35 cellular contexts compared by ENCODE assay signal in the genomic region with DNA sequence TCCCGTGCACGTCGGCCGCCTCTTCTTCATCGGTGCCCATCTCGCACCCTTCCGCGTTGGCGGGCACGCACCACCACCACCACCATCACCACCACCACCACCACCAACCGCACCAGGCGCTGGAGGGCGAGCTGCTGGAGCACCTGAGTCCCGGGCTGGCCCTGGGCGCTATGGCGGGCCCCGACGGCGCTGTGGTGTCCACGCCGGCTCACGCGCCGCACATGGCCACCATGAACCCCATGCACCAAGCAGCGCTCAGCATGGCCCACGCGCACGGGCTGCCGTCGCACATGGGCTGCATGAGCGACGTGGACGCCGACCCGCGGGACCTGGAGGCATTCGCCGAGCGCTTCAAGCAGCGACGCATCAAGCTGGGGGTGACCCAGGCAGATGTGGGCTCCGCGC. TPM values are rescaled to one million over a fixed set of nuclear protein-coding genes. Genes with fewer than 3 reads are reported as not detected.
DNase-seq lines count a peak whose midpoint lies in the region; ATAC-seq and TF ChIP-seq lines count a peak whose summit lies in the region.
"Had no signal": no experiment of that assay in that cellular context is flagged by ENCODE, and none has a peak within 500 bp of the region (broad histone marks: within the 10 kb centered on the region; RNA-seq: fewer than 3 reads in every experiment).

No MANE protein-coding gene starts in this region.

- H3K9me3 Mint-ChIP-seq in T-helper 2 cell treated with Interferon-gamma antibody and Interleukin-4, amounts not matched to agents 5 μg/mL and 100 μg/mL, for 36 hours, result no peaks in the 10 kb centered on the region
- H3K9me3 Mint-ChIP-seq in brain, result peaks cover 0 to 16% (median 6%) of the 10 kb centered on the region in 5 experiments
- H3K9me3 Mint-ChIP-seq in nephron progenitor cell, result peaks cover 6% of the 10 kb centered on the region

- peaks cover 99% of the 10 kb centered on the region for H3K27me3 ChIP-seq in H7 (ENCODE audit: control insufficient read depth, insufficient read depth, low read length)

- peaks cover 83% of the 10 kb centered on the region for H3K27me3 Mint-ChIP-seq in T-helper 2 cell treated with Interferon-gamma antibody and Interleukin-4, amounts not matched to agents 5 μg/mL and 100 μg/mL, for 36 hours (ENCODE audit: low read depth)
- H3K27me3 Mint-ChIP-seq in brain (peaks cover 100% of the 10 kb centered on the region), nephron progenitor cell (ENCODE audit: low read depth, poor library complexity) (peaks cover 100% of the 10 kb centered on the region)

- peaks cover 1% of the 10 kb centered on the region for H3K4me1 Mint-ChIP-seq in T-helper 2 cell treated with Interferon-gamma antibody and Interleukin-4, amounts not matched to agents 5 μg/mL and 100 μg/mL, for 36 hours (ENCODE audit: low read depth)
- H3K4me1 Mint-ChIP-seq in brain (peaks cover 36% of the 10 kb centered on the region), nephron progenitor cell (peaks cover 31% of the 10 kb centered on the region)
- H3K4me1 Mint-ChIP-seq: CD14-positive monocyte had no signal

- H3K36me3 ChIP-seq in H7 (replicated peaks; ENCODE audit: control insufficient read depth, insufficient read depth, low read length), result no peaks in the 10 kb centered on the region
- H3K36me3 ChIP-seq: adrenal gland, brain microvascular endothelial cell, gastrocnemius medialis, suprapubic skin, upper lobe of left lung had no signal

- H3K36me3 Mint-ChIP-seq in T-helper 2 cell treated with Interferon-gamma antibody and Interleukin-4, amounts not matched to agents 5 μg/mL and 100 μg/mL, for 36 hours (ENCODE audit: low read depth), result no peaks in the 10 kb centered on the region
- H3K36me3 Mint-ChIP-seq in brain, result no peaks in the 10 kb centered on the region
- H3K36me3 Mint-ChIP-seq in nephron progenitor cell (ENCODE audit: low read depth), result no peaks in the 10 kb centered on the region
- H3K36me3 Mint-ChIP-seq: stimulated activated memory B cell treated with anti-CD40 and anti-IgM and Interleukin-4, amounts not matched to agents 10 μg/mL and 1 μg/mL and 100 μg/mL, for 72 hours had no signal

- peak overlapping the region; percentile 49 for H3K27ac Mint-ChIP-seq in T-helper 2 cell treated with Interferon-gamma antibody and Interleukin-4, amounts not matched to agents 5 μg/mL and 100 μg/mL, for 36 hours
- peak overlapping the region in 2 of 5 experiments; percentile 21 to 82 for H3K27ac Mint-ChIP-seq in brain
- H3K27ac Mint-ChIP-seq in nephron progenitor cell, result no peak overlapping the region
- H3K27ac Mint-ChIP-seq: immature natural killer cell; stimulated activated memory B cell treated with anti-CD40 and anti-IgM and Interleukin-4, amounts not matched to agents 10 μg/mL and 1 μg/mL and 100 μg/mL, for 72 hours had no signal

- no peak for ATAC-seq in HG02610 (IDR thresholded peaks at IDR 0.05; ENCODE audit: unreplicated experiment)
- ATAC-seq: activated CD4-positive, CD25-positive, alpha-beta regulatory T cell treated with anti-CD3 and anti-CD28 coated beads, Interleukin-2, amount 50 U/mL, for 24 hours; gastrocnemius medialis; left cardiac atrium; naive thymus-derived CD8-positive, alpha-beta T cell; stimulated activated memory B cell treated with anti-CD40 and anti-IgM and Interleukin-4, amounts not matched to agents 10 μg/mL and 1 μg/mL and 100 μg/mL, for 72 hours had no signal

- TF ChIP-seq CTCF in brain (conservative IDR thresholded peaks at IDR 0.05) (no peak), nephron progenitor cell (IDR thresholded peaks at IDR 0.05) (no peak)

- no peak overlapping the region for H3K4me3 Mint-ChIP-seq in T-helper 2 cell treated with Interferon-gamma antibody and Interleukin-4, amounts not matched to agents 5 μg/mL and 100 μg/mL, for 36 hours
- H3K4me3 Mint-ChIP-seq in brain, result peak overlapping the region; percentile 75 to 86 (median 83)
- H3K4me3 Mint-ChIP-seq in nephron progenitor cell, result peak overlapping the region; percentile 76

- no peak for DNase-seq in T-helper 2 cell treated with Interferon-gamma antibody and Interleukin-4, amounts not matched to agents 5 μg/mL and 100 μg/mL, for 36 hours (ENCODE audit: low spot score)
- DNase-seq in T-helper 2 cell (no peak), H7 (peak; percentile 47), nephron progenitor cell (no peak), NCI-H774 (lab: John Stamatoyannopoulos, UW) (no peak), DMS 273 (lab: John Stamatoyannopoulos, UW; ENCODE audit: unreplicated experiment) (no peak)
- DNase-seq: activated CD8-positive, alpha-beta memory T cell treated with anti-CD3 and anti-CD28 coated beads for 24 hours; activated T-cell treated with anti-CD3 and anti-CD28 coated beads, Interleukin-2, amount 50 U/mL, for 1 hour; adrenal gland; brain microvascular endothelial cell; Calu3; DND-41; dorsolateral prefrontal cortex; gastrocnemius medialis; immature natural killer cell; Kasumi-1; left cardiac atrium; naive thymus-derived CD8-positive, alpha-beta T cell; NCI-H1417 treated with DMSO at 0.1 percent for 48 hours; NCI-H526; NK-92 treated with Interleukin-12 subunit alpha and Interleukin-12 subunit beta, amount 100 ng/mL, for 24 hours; PC-9; SK-N-SH had no signal

- no peak overlapping the region for H3K4me3 ChIP-seq in H7 (ENCODE audit: insufficient read depth, low read depth, low read length)
- H3K4me3 ChIP-seq: adrenal gland, gastrocnemius medialis, PC-9, upper lobe of left lung had no signal

RNA-seq across cellular contexts. Expression of a gene that starts 1.3 kb away (rescaled TPM):
- not detected in 2 replicates for total RNA-seq in H7 (2014; rRNA removed; shearing (Covaris generic))
- not detected for polyA plus RNA-seq in brain (ENCODE audit: insufficient read depth, low read depth, low replicate concordance)
- total RNA-seq: adrenal gland; Calu3; gastrocnemius medialis; left cardiac atrium; lung microvascular endothelial cell; mononuclear cell; naive thymus-derived CD8-positive, alpha-beta T cell; osteocyte; PC-9; skeletal muscle tissue; suprapubic skin; T-helper 1 cell treated with Interleukin-12 subunit alpha and Interleukin-12 subunit beta and Interleukin-4 antibody, amounts not matched to agents 30 ng/mL and 1 ng/mL, for 36 hours; upper lobe of left lung had no signal
- polyA plus RNA-seq: adrenal gland; CD14-positive monocyte; immature natural killer cell; naive thymus-derived CD8-positive, alpha-beta T cell; SK-N-SH had no signal
